1 cellular context compared by ENCODE assay signal in genomic region chr4:9764155-9764696, GRCh38.
TF ChIP-seq lines count a peak whose summit lies in the region.

No MANE protein-coding gene starts in this region.

TF ChIP-seq in GM23338, 12 proteins besides CTCF, POLR2A, EP300 and RAD21 (continued from another document):
- no peak for TF ChIP-seq ZNF462 (CRISPR knock-in tag; IDR thresholded peaks at IDR 0.05)
